Comparison of ENCODE assay signal across 1 cellular context in genomic region chr4:10120943-10121567, GRCh38.
TF ChIP-seq lines count a peak whose summit lies in the region.

No MANE protein-coding gene starts in this region.

TF ChIP-seq in K562, 482 proteins besides CTCF, POLR2A, EP300 and RAD21:
- no peak for TF ChIP-seq ZNF347 (CRISPR knock-in tag; IDR thresholded peaks at IDR 0.05; ENCODE audit: low read depth)
